In genomic region chr9:36820392-36820861, GRCh38 we compare ENCODE assay signal across 14 cellular contexts.
"Had no signal": no experiment of that assay in that cellular context is flagged by ENCODE, and none has a peak within 500 bp of the region (broad histone marks: within the 10 kb centered on the region; RNA-seq: fewer than 3 reads in every experiment).

No MANE protein-coding gene starts in this region.

- H3K36me3 Mint-ChIP-seq: activated naive CD8-positive, alpha-beta T cell had no signal

- DNase-seq: activated CD4-positive, alpha-beta T cell treated with anti-CD3 and anti-CD28 coated beads, Interleukin-2, amount 50 U/mL, for 4 hours; activated gamma-delta T cell; activated T-cell treated with anti-CD3 and anti-CD28 coated beads, Interleukin-2, amount 50 U/mL, for 4 hours; heart left ventricle; left ventricle myocardium inferior; mesenchymal stem cell; right lobe of liver; stimulated activated CD4-positive, alpha-beta T cell treated with anti-CD3 and anti-CD28 coated beads, Interleukin-2, amount 100 ng/mL, for 48 hours; stimulated activated CD8-positive, alpha-beta memory T cell treated with anti-CD3 and anti-CD28 coated beads, Interleukin-4, amount 100 ng/mL, for 48 hours had no signal

- H3K4me3 Mint-ChIP-seq: activated naive CD8-positive, alpha-beta T cell; activated T-cell treated with anti-CD3 and anti-CD28 coated beads, Interleukin-2, amount 50 U/mL, for 4 hours; stimulated activated naive CD8-positive, alpha-beta T cell treated with anti-CD3 and anti-CD28 coated beads, Interleukin-15, Interleukin-2, amounts not matched to agents 100 ng/mL and 50 ng/mL, for 24 hours; T-helper 1 cell treated with Interleukin-12 subunit alpha and Interleukin-12 subunit beta and Interleukin-4 antibody, amounts not matched to agents 30 μg/mL and 1 μg/mL, for 36 hours had no signal

- H3K27ac Mint-ChIP-seq: activated naive CD8-positive, alpha-beta T cell; stimulated activated naive CD8-positive, alpha-beta T cell treated with anti-CD3 and anti-CD28 coated beads, Interleukin-15, Interleukin-2, amounts not matched to agents 100 ng/mL and 50 ng/mL, for 24 hours; T-helper 1 cell treated with Interleukin-12 subunit alpha and Interleukin-12 subunit beta and Interleukin-4 antibody, amounts not matched to agents 30 μg/mL and 1 μg/mL, for 36 hours had no signal

- ATAC-seq: activated T-cell treated with anti-CD3 and anti-CD28 coated beads, Interleukin-2, amount 50 U/mL, for 4 hours; heart left ventricle; right lobe of liver had no signal

- H3K9me3 ChIP-seq: breast epithelium, esophagus muscularis mucosa, heart left ventricle, left ventricle myocardium inferior, right lobe of liver had no signal

- H3K36me3 ChIP-seq: breast epithelium, esophagus muscularis mucosa, heart left ventricle, left ventricle myocardium inferior, right lobe of liver had no signal

- H3K9me3 Mint-ChIP-seq: activated T-cell treated with anti-CD3 and anti-CD28 coated beads, Interleukin-2, amount 50 U/mL, for 4 hours; stimulated activated naive CD8-positive, alpha-beta T cell treated with anti-CD3 and anti-CD28 coated beads, Interleukin-15, Interleukin-2, amounts not matched to agents 100 ng/mL and 50 ng/mL, for 24 hours; T-helper 1 cell treated with Interleukin-12 subunit alpha and Interleukin-12 subunit beta and Interleukin-4 antibody, amounts not matched to agents 30 μg/mL and 1 μg/mL, for 36 hours had no signal

- H3K27me3 ChIP-seq: right lobe of liver had no signal

- H3K4me1 ChIP-seq: breast epithelium, right lobe of liver had no signal

- H3K4me3 ChIP-seq: breast epithelium, esophagus muscularis mucosa, heart left ventricle, left ventricle myocardium inferior, right lobe of liver had no signal

- H3K27ac ChIP-seq: breast epithelium, esophagus muscularis mucosa, heart left ventricle, left ventricle myocardium inferior, right lobe of liver had no signal
